In the genomic region with DNA sequence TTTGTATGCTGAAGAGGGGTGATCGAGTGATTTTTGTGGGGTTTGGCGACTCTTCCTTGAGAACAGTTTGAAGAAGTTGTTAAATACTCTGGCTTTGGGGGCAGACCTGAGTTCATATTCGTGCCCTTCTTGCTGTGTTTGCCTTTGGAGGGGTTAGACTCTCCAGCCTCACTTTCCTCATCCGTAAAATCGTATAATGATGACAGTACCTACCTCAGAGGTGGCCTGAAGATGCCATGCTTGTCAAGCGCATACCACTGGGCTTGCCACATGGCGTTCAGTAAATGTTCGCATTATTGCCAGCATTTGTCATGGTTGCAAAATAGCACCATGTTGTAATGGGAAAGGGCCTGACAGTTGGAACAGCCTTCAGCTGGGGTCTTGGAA, we compare ENCODE assay signal across 8 cellular contexts. TPM values are rescaled to one million over a fixed set of nuclear protein-coding genes. Genes with fewer than 3 reads are reported as not detected.
A peak's percentile ranks its signal among the peaks of the same experiment; 100 is the strongest.
DNase-seq lines count a peak whose midpoint lies in the region; ATAC-seq, FAIRE-seq and TF ChIP-seq lines count a peak whose summit lies in the region.

No MANE protein-coding gene starts in this region.

- peak overlapping the region; percentile 99 for H3K4me3 Mint-ChIP-seq in activated CD4-positive, alpha-beta T cell treated with anti-CD3 and anti-CD28 coated beads for 36 hours
- peak overlapping the region; percentile 100 for H3K4me3 Mint-ChIP-seq in stimulated activated memory B cell treated with anti-CD40 and anti-IgM and Interleukin-4, amounts not matched to agents 10 μg/mL and 1 μg/mL and 100 μg/mL, for 72 hours

- peak overlapping the region; percentile 97 for H3K27ac Mint-ChIP-seq in activated CD4-positive, alpha-beta T cell treated with anti-CD3 and anti-CD28 coated beads for 36 hours
- H3K27ac Mint-ChIP-seq in stimulated activated memory B cell treated with anti-CD40 and anti-IgM and Interleukin-4, amounts not matched to agents 10 μg/mL and 1 μg/mL and 100 μg/mL, for 72 hours, result peak overlapping the region; percentile 97

- no peak overlapping the region for H2AFZ ChIP-seq in keratinocyte (ENCODE audit: control insufficient read depth, low read length)

- peak; percentile 14 for ATAC-seq in activated CD4-positive, alpha-beta T cell treated with anti-CD3 and anti-CD28 coated beads for 36 hours
- ATAC-seq in stimulated activated memory B cell treated with anti-CD40 and anti-IgM and Interleukin-4, amounts not matched to agents 10 μg/mL and 1 μg/mL and 100 μg/mL, for 72 hours, result no peak
- ATAC-seq in HG03442 (IDR thresholded peaks at IDR 0.05; ENCODE audit: unreplicated experiment), result no peak

- H3K79me2 ChIP-seq in keratinocyte (ENCODE audit: control insufficient read depth, insufficient read depth, low read length), result peaks cover 62% of the 10 kb centered on the region

- POLR2A ChIA-PET in activated CD4-positive, alpha-beta T cell treated with anti-CD3 and anti-CD28 coated beads for 36 hours (lab: Charles Lee), result interaction anchor here (0.6 to 6.4 kb wide), 5 partner anchors 25 to 71 kb away, joined by 3 to 66 read pairs (median 3); no protein-coding TSS in a partner anchor

- H3K9me3 ChIP-seq in keratinocyte (ENCODE audit: control insufficient read depth, low read depth, low read length), result no peaks in the 10 kb centered on the region

- FAIRE-seq in keratinocyte (lab: Jason Lieb, UNC), result peak; percentile 68

- peak overlapping the region; percentile 90 for H3K27ac ChIP-seq in brain microvascular endothelial cell
- H3K27ac ChIP-seq in keratinocyte (ENCODE audit: control insufficient read depth, insufficient read depth, low read length), result peak overlapping the region; percentile 73

- H3K27me3 ChIP-seq in brain microvascular endothelial cell (replicated peaks), result no peaks in the 10 kb centered on the region
- H3K27me3 ChIP-seq in keratinocyte (ENCODE audit: control insufficient read depth, extremely low read depth, insufficient read depth, low read length), result no peaks in the 10 kb centered on the region

- H3K9me3 Mint-ChIP-seq in activated CD4-positive, alpha-beta T cell treated with anti-CD3 and anti-CD28 coated beads for 36 hours (ENCODE audit: low read depth), result no peaks in the 10 kb centered on the region
- no peaks in the 10 kb centered on the region for H3K9me3 Mint-ChIP-seq in stimulated activated memory B cell treated with anti-CD40 and anti-IgM and Interleukin-4, amounts not matched to agents 10 μg/mL and 1 μg/mL and 100 μg/mL, for 72 hours

- peaks cover 10% of the 10 kb centered on the region for H4K20me1 ChIP-seq in keratinocyte (ENCODE audit: control insufficient read depth, extremely low read depth, insufficient read depth, low read length)

- intact Hi-C loops in activated CD4-positive, alpha-beta T cell treated with anti-CD3 and anti-CD28 coated beads for 36 hours (cut with DNase I, micrococcal nuclease), result loop anchor here in 1 of 2 experiments (5.0 kb wide), 1 partner anchor 343 kb away; the partner anchor contains the start of gene UBE2D4

- CTCF ChIA-PET in activated CD4-positive, alpha-beta T cell treated with anti-CD3 and anti-CD28 coated beads for 36 hours (lab: Charles Lee), result interaction anchor here (1.3 to 13.3 kb wide), 7 partner anchors 9 to 152 kb away, joined by 3 to 381 read pairs (median 4); no protein-coding TSS in a partner anchor

- in situ Hi-C loops in brain microvascular endothelial cell (cut with HindIII; ENCODE audit: low pct_ligation_motif_present, low sequenced_read_pairs), result no loop called here

- peaks cover 39% of the 10 kb centered on the region for H3K4me1 Mint-ChIP-seq in activated CD4-positive, alpha-beta T cell treated with anti-CD3 and anti-CD28 coated beads for 36 hours
- peaks cover 41% of the 10 kb centered on the region for H3K4me1 Mint-ChIP-seq in stimulated activated memory B cell treated with anti-CD40 and anti-IgM and Interleukin-4, amounts not matched to agents 10 μg/mL and 1 μg/mL and 100 μg/mL, for 72 hours

- H3K4me2 ChIP-seq in keratinocyte (ENCODE audit: control insufficient read depth, extremely low read depth, insufficient read depth, low read depth, low read length), result peak overlapping the region; percentile 89

- 0 out of 2 replicates have a peak, but pooled peaks have one; percentile 14 for TF ChIP-seq POLR2A in Raji (IDR thresholded peaks at IDR 0.05; ENCODE audit: insufficient read depth, low read depth, low read length)

- peaks cover 21% of the 10 kb centered on the region for H3K36me3 Mint-ChIP-seq in activated CD4-positive, alpha-beta T cell treated with anti-CD3 and anti-CD28 coated beads for 36 hours (ENCODE audit: low read depth)
- H3K36me3 Mint-ChIP-seq in stimulated activated memory B cell treated with anti-CD40 and anti-IgM and Interleukin-4, amounts not matched to agents 10 μg/mL and 1 μg/mL and 100 μg/mL, for 72 hours, result no peaks in the 10 kb centered on the region

- TF ChIP-seq CTCF in brain microvascular endothelial cell (IDR thresholded peaks at IDR 0.05; ENCODE audit: low read depth, low read length, missing control alignments) (no peak), keratinocyte (optimal IDR thresholded peaks at IDR 0.05 in 1 of 3, IDR thresholded peaks at IDR 0.05 in 1 of 3, conservative IDR thresholded peaks at IDR 0.05 in 1 of 3; ENCODE audit: extremely low read depth in 1 of 3, insufficient read depth in 2 of 3, low read length in 3 of 3) (peak in 1 of 3 experiments; percentile 21)

- peaks cover 17% of the 10 kb centered on the region for H3K4me1 ChIP-seq in keratinocyte (ENCODE audit: control insufficient read depth, extremely low read depth, insufficient read depth, low read length)

- dilution Hi-C loops in keratinocyte (cut with MboI; ENCODE audit: extremely low pct_ligation_motif_present, low sequenced_read_pairs), result no loop called here

- DNase-seq in activated CD4-positive, alpha-beta T cell treated with anti-CD3 and anti-CD28 coated beads for 36 hours, result peak; percentile 63
- no peak for DNase-seq in activated CD4-positive, alpha-beta T cell treated with anti-CD3 and anti-CD28 coated beads for 1 hour
- DNase-seq in brain microvascular endothelial cell, result peak; percentile 49
- no peak for DNase-seq in keratinocyte (ENCODE audit: low read depth, low spot score)
- DNase-seq in activated gamma-delta T cell treated with Interleukin-2 at 50 U/mL for 16 hours, result no peak

- H3K4me3 ChIP-seq in brain microvascular endothelial cell (ENCODE audit: low read depth, low read length) (peak overlapping the region; percentile 90), keratinocyte (ENCODE audit: control insufficient read depth in 2 of 3, extremely low read depth in 1 of 3, insufficient read depth in 2 of 3, low read depth in 1 of 3, low read length in 3 of 3) (peak overlapping the region; percentile 82 to 94 (median 86))

- peak overlapping the region; percentile 81 for H3K9ac ChIP-seq in keratinocyte (ENCODE audit: control insufficient read depth, extremely low read depth, insufficient read depth, low read length)

- H3K9me1 ChIP-seq in keratinocyte (ENCODE audit: control insufficient read depth, extremely low read depth, insufficient read depth, low read length), result no peaks in the 10 kb centered on the region

- H3K36me3 ChIP-seq in brain microvascular endothelial cell (replicated peaks), result no peaks in the 10 kb centered on the region
- peaks cover 0 to 4% of the 10 kb centered on the region in 2 experiments for H3K36me3 ChIP-seq in keratinocyte (ENCODE audit: control insufficient read depth in 2 of 2, extremely low read depth in 1 of 2, insufficient read depth in 2 of 2, low read length in 2 of 2)

- H3K27me3 Mint-ChIP-seq in activated CD4-positive, alpha-beta T cell treated with anti-CD3 and anti-CD28 coated beads for 36 hours, result peaks cover 6% of the 10 kb centered on the region
- H3K27me3 Mint-ChIP-seq in stimulated activated memory B cell treated with anti-CD40 and anti-IgM and Interleukin-4, amounts not matched to agents 10 μg/mL and 1 μg/mL and 100 μg/mL, for 72 hours, result peaks cover 13% of the 10 kb centered on the region

RNA-seq across cellular contexts. Expression of gene STK17A, which starts 1.3 kb away (rescaled TPM):
- total RNA-seq in activated CD4-positive, alpha-beta T cell treated with anti-CD3 and anti-CD28 coated beads for 36 hours, result 10 to 100 TPM; 43.2 to 50.9 TPM
- 33.6 to 81.3 TPM (median 46.1 TPM) in 3 replicates for polyA plus RNA-seq in keratinocyte
- 30.4 TPM for polyA plus RNA-seq in keratinocyte (2011; ENCODE audit: low read depth)
- 46.4 and 88.3 TPM in 2 replicates for polyA plus RNA-seq in keratinocyte (2011; cell fraction: cytosol; rRNA removed)
- 43.9 and 57.0 TPM in 2 replicates for polyA plus RNA-seq in keratinocyte (2011; cell fraction: nucleus; rRNA removed)
- 55.1 and 72.2 TPM in 2 replicates for polyA plus RNA-seq in keratinocyte (2012; ENCODE audit: low replicate concordance)
- polyA minus RNA-seq in keratinocyte, result 3.4 to 32.1 TPM (median 12.9 TPM) in 3 replicates
- 39.1 TPM for polyA minus RNA-seq in keratinocyte (2011; cell fraction: cytosol; rRNA and poly(A)+ RNA removed)
- 15.8 and 31.2 TPM in 2 replicates for polyA minus RNA-seq in keratinocyte (2011; cell fraction: nucleus; rRNA and poly(A)+ RNA removed)

Comparison
In these comparisons a context has a peak if more than half of its experiments do, and no peak if none do; other contexts are left out.
1. DNase-seq: peak in activated CD4-positive, alpha-beta T cell treated with anti-CD3 and anti-CD28 coated beads for 36 hours (single experiment) and brain microvascular endothelial cell (single experiment); none in activated CD4-positive, alpha-beta T cell treated with anti-CD3 and anti-CD28 coated beads for 1 hour (single experiment), keratinocyte (single experiment) and activated gamma-delta T cell treated with Interleukin-2 at 50 U/mL for 16 hours (single experiment).